Comparison of ENCODE assay signal across 23 cellular contexts in the genomic region with DNA sequence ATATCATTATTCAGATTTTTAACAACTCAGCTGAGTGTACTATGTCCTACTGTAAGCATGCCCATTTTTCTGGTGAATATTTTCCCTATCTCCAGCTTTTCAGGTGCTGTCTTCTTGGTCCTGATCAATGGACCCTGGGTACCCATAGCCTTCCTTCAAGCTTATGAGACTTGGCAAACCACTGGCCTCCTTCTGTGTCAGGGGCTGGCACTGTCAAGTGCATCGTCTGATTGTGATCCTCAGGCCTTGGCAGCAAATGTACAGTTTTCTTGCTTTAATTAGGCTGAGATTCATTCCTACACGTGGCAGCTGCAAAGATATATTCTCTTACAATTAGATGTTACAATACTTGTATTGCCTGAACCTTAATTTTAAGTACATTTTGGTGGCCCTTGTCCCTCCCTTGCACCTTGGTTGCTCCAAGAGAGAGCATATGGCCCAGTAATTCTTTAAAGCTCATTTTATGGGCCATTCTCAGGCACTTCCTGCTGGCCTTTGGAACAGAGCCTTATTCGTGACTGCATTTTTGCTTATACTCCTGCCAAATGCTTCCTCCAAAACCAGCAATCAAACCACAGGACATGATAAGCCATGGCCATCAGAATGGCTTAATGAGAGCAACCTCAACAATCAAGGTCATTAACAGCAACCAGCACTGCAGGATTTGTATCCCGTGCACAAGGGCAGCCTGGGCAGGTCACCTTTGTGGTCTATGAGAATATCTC.
DNase-seq lines count a peak whose midpoint lies in the region; ATAC-seq, FAIRE-seq and TF ChIP-seq lines count a peak whose summit lies in the region.
"Had no signal": no experiment of that assay in that cellular context is flagged by ENCODE, and none has a peak within 500 bp of the region (broad histone marks: within the 10 kb centered on the region; RNA-seq: fewer than 3 reads in every experiment).

No MANE protein-coding gene starts in this region.

- DNase-seq in LNCaP clone FGC (ENCODE audit: low read depth), result peak; percentile 60
- peak; percentile 77 for DNase-seq in cerebellum (ENCODE audit: low spot score)
- DNase-seq in small intestine, result peak; percentile 0
- DNase-seq in activated CD4-positive, alpha-beta T cell treated with anti-CD3 and anti-CD28 coated beads, Interleukin-2, amount 50 U/mL, for 4 hours, result no peak
- DNase-seq in medulla oblongata (ENCODE audit: extremely low spot score), result no peak
- DNase-seq: ACHN; CD4-positive, alpha-beta T cell; COR-L47; Karpas-422; NCI-H1436; NCI-H1930; NCI-H2227 treated with DMSO at 0.1 percent for 48 hours; NCI-H510A; NCI-H82; OCI-M1; SJCRH30 had no signal

- TF ChIP-seq CTCF in LNCaP clone FGC (IDR thresholded peaks at IDR 0.05; ENCODE audit: control insufficient read depth, extremely low read depth, insufficient read depth), result no peak
- TF ChIP-seq CTCF in VCaP (conservative IDR thresholded peaks at IDR 0.05), result no peak

- H3K4me3 ChIP-seq in LNCaP clone FGC (ENCODE audit: low read depth, low read length), result no peak overlapping the region
- H3K4me3 ChIP-seq in small intestine (ENCODE audit: low read depth in 1 of 2, low read length in 2 of 2), result no peak overlapping the region
- H3K4me3 ChIP-seq: BLaER1, SJCRH30 had no signal

- no peaks in the 10 kb centered on the region for H3K4me1 ChIP-seq in small intestine (ENCODE audit: control insufficient read depth in 2 of 2, insufficient read depth in 1 of 2, low read depth in 1 of 2, low read length in 1 of 2)
- H3K4me1 ChIP-seq: BLaER1, SJCRH30 had no signal

- no peaks in the 10 kb centered on the region for H3K36me3 ChIP-seq in small intestine (ENCODE audit: control insufficient read depth in 2 of 2, insufficient read depth in 2 of 2, low read length in 2 of 2)
- H3K36me3 ChIP-seq: BLaER1, SJCRH30 had no signal

- WGBS in small intestine, 3 donors, result 51 to 73% (median 61%) methylated on average over 4 of the region's 4 CpGs

- no peaks in the 10 kb centered on the region for H3K27me3 ChIP-seq in small intestine (ENCODE audit: control insufficient read depth in 2 of 2, insufficient read depth in 2 of 2, low read length in 2 of 2)
- H3K27me3 ChIP-seq: BLaER1, SJCRH30 had no signal

- no peaks in the 10 kb centered on the region for H3K9me3 ChIP-seq in small intestine (ENCODE audit: control insufficient read depth, low read depth)
- H3K9me3 ChIP-seq: SJCRH30 had no signal

- ATAC-seq in HG03045 (IDR thresholded peaks at IDR 0.05; ENCODE audit: unreplicated experiment), result no peak

- H3K27ac ChIP-seq in VCaP (peak overlapping the region; percentile 44; the same call in 1 of the 2 replicates), small intestine (ENCODE audit: low read depth in 1 of 2, low read length in 1 of 2) (no peak overlapping the region)
- H3K27ac ChIP-seq: BLaER1, SJCRH30 had no signal

- no peak for FAIRE-seq in small intestine (lab: Jason Lieb, UNC)
- FAIRE-seq: G401.6, GM12892, H1, RCC 7860 had no signal

Comparison
In these comparisons a context has a peak if more than half of its experiments do, and no peak if none do; other contexts are left out.
1. DNase-seq: peak in LNCaP clone FGC (single experiment), cerebellum (single experiment) and small intestine (single experiment); none in activated CD4-positive, alpha-beta T cell treated with anti-CD3 and anti-CD28 coated beads, Interleukin-2, amount 50 U/mL, for 4 hours (0 of 2) and medulla oblongata (single experiment).